27 cellular contexts compared by ENCODE assay signal in genomic region chr22:47162865-47163264, GRCh38.
DNase-seq lines count a peak whose midpoint lies in the region; ATAC-seq and TF ChIP-seq lines count a peak whose summit lies in the region.
"Had no signal": no experiment of that assay in that cellular context is flagged by ENCODE, and none has a peak within 500 bp of the region (broad histone marks: within the 10 kb centered on the region; RNA-seq: fewer than 3 reads in every experiment).

No MANE protein-coding gene starts in this region.

- H3K4me1 Mint-ChIP-seq in activated CD4-positive, alpha-beta T cell treated with anti-CD3 and anti-CD28 coated beads for 36 hours = no peaks in the 10 kb centered on the region
- peaks cover 10% of the 10 kb centered on the region for H3K4me1 Mint-ChIP-seq in T-helper 17 cell
- H3K4me1 Mint-ChIP-seq: activated CD8-positive, alpha-beta memory T cell treated with anti-CD3 and anti-CD28 coated beads, Interleukin-2, amount 10 ng/mL, durations not matched to agents 7 days and 5 days had no signal

- whole genome bisulfite sequencing in spleen, 5 donors = 71 to 93% (median 81%) methylated on average over 8 to 10 of the region's 10 CpGs

- no peaks in the 10 kb centered on the region for H3K27me3 Mint-ChIP-seq in activated CD4-positive, alpha-beta T cell treated with anti-CD3 and anti-CD28 coated beads for 36 hours
- H3K27me3 Mint-ChIP-seq in T-helper 17 cell = no peaks in the 10 kb centered on the region
- H3K27me3 Mint-ChIP-seq: activated CD8-positive, alpha-beta memory T cell treated with anti-CD3 and anti-CD28 coated beads, Interleukin-2, amount 10 ng/mL, durations not matched to agents 7 days and 5 days; type B pancreatic cell had no signal

- TF ChIP-seq CTCF in spleen (IDR thresholded peaks at IDR 0.05 in 8 of 11, conservative IDR thresholded peaks at IDR 0.05 in 3 of 11) = no peak

- no peaks in the 10 kb centered on the region for H3K9me3 ChIP-seq in T-helper 17 cell (ENCODE audit: control insufficient read depth, low read length, poor library complexity, severe bottlenecking)
- H3K9me3 ChIP-seq in spleen = no peaks in the 10 kb centered on the region
- H3K9me3 ChIP-seq: breast epithelium, neutrophil, Peyer's patch had no signal

- H3K27ac Mint-ChIP-seq in activated CD4-positive, alpha-beta T cell treated with anti-CD3 and anti-CD28 coated beads for 36 hours = no peak overlapping the region
- no peak overlapping the region for H3K27ac Mint-ChIP-seq in T-helper 17 cell
- H3K27ac Mint-ChIP-seq: stimulated activated effector memory CD8-positive, alpha-beta T cell treated with anti-CD3 and anti-CD28 coated beads, Interleukin-12 subunit alpha, Interleukin-12 subunit beta, amount 100 ng/mL, for 72 hours; type B pancreatic cell had no signal

- no peak overlapping the region for H3K4me3 ChIP-seq in spleen
- H3K4me3 ChIP-seq: breast epithelium, Peyer's patch had no signal

- peak; percentile 2 for DNase-seq in activated CD4-positive, alpha-beta T cell treated with anti-CD3 and anti-CD28 coated beads for 36 hours
- no peak for DNase-seq in activated CD4-positive, alpha-beta T cell treated with anti-CD3 and anti-CD28 coated beads, Interleukin-2, amount 50 U/mL, for 4 hours
- peak in 2 of 3 donors; percentile 0 to 2 for DNase-seq in T-helper 17 cell
- peak; percentile 1 to 13 for DNase-seq in left colon
- peak; percentile 43 for DNase-seq in spleen
- no peak for DNase-seq in COLO829 (ENCODE audit: low spot score)
- DNase-seq in activated CD4-positive, alpha-beta T cell treated with anti-CD3 and anti-CD28 coated beads for 1 hour = no peak
- DNase-seq in NOMO-1 (lab: John Stamatoyannopoulos, UW; ENCODE audit: unreplicated experiment in 2 of 2) = no peak
- DNase-seq: 8988T; activated CD4-positive, alpha-beta T cell treated with anti-CD3 and anti-CD28 coated beads, Interleukin-2, amount 50 U/mL, for 1 hour; activated CD8-positive, alpha-beta memory T cell treated with anti-CD3 and anti-CD28 coated beads, Interleukin-2, amount 10 ng/mL, durations not matched to agents 7 days and 5 days; activated naive CD4-positive, alpha-beta T cell; activated T-cell treated with anti-CD3 and anti-CD28 coated beads, Interleukin-2, amount 50 U/mL, for 4 hours; amygdala; DMS79 treated with DMSO at 0.1 percent for 48 hours; effector CD4-positive, alpha-beta T cell; GDM1; hippocampal formation; NCI-H1436; NCI-H2081; NCI-H526 had no signal

- CTCF ChIA-PET in activated CD4-positive, alpha-beta T cell treated with anti-CD3 and anti-CD28 coated beads for 36 hours (lab: Charles Lee) = no interaction called here

- no peak for ATAC-seq in activated CD4-positive, alpha-beta T cell treated with anti-CD3 and anti-CD28 coated beads for 36 hours
- no peak for ATAC-seq in T-helper 17 cell
- ATAC-seq in left colon = no peak
- ATAC-seq: activated CD8-positive, alpha-beta memory T cell treated with anti-CD3 and anti-CD28 coated beads, Interleukin-2, amount 10 ng/mL, durations not matched to agents 7 days and 5 days; activated T-cell treated with anti-CD3 and anti-CD28 coated beads, Interleukin-2, amount 50 U/mL, for 4 hours; stimulated activated effector memory CD8-positive, alpha-beta T cell treated with anti-CD3 and anti-CD28 coated beads, Interleukin-12 subunit alpha, Interleukin-12 subunit beta, amount 100 ng/mL, for 72 hours had no signal

- peaks cover 0 to 85% (median 14%) of the 10 kb centered on the region in 6 donors for H3K36me3 ChIP-seq in spleen
- H3K36me3 ChIP-seq: breast epithelium had no signal

- H3K9me3 Mint-ChIP-seq in activated CD4-positive, alpha-beta T cell treated with anti-CD3 and anti-CD28 coated beads for 36 hours (ENCODE audit: low read depth) = no peaks in the 10 kb centered on the region
- H3K9me3 Mint-ChIP-seq: activated T-cell treated with anti-CD3 and anti-CD28 coated beads, Interleukin-2, amount 50 U/mL, for 4 hours; stimulated activated effector memory CD8-positive, alpha-beta T cell treated with anti-CD3 and anti-CD28 coated beads, Interleukin-12 subunit alpha, Interleukin-12 subunit beta, amount 100 ng/mL, for 72 hours; type B pancreatic cell had no signal

- no peaks in the 10 kb centered on the region for H3K27me3 ChIP-seq in spleen (replicated peaks in 1 of 7)
- H3K27me3 ChIP-seq: breast epithelium, neutrophil, Peyer's patch had no signal

- peaks cover 1% of the 10 kb centered on the region for H3K36me3 Mint-ChIP-seq in activated CD4-positive, alpha-beta T cell treated with anti-CD3 and anti-CD28 coated beads for 36 hours (ENCODE audit: low read depth)
- peaks cover 2% of the 10 kb centered on the region for H3K36me3 Mint-ChIP-seq in T-helper 17 cell (ENCODE audit: low read depth)
- H3K36me3 Mint-ChIP-seq: activated CD8-positive, alpha-beta memory T cell treated with anti-CD3 and anti-CD28 coated beads, Interleukin-2, amount 10 ng/mL, durations not matched to agents 7 days and 5 days; type B pancreatic cell had no signal

- POLR2A ChIA-PET in activated CD4-positive, alpha-beta T cell treated with anti-CD3 and anti-CD28 coated beads for 36 hours (lab: Charles Lee) = no interaction called here

- H3K27ac ChIP-seq in spleen = no peak overlapping the region
- H3K27ac ChIP-seq: breast epithelium, C4-2B, neutrophil, Peyer's patch had no signal

- intact Hi-C loops in activated CD4-positive, alpha-beta T cell treated with anti-CD3 and anti-CD28 coated beads for 36 hours (cut with DNase I, micrococcal nuclease) = no loop called here
- intact Hi-C loops in left colon (cut with DNase I, micrococcal nuclease) = no loop called here
- intact Hi-C loops in spleen (cut with DNase I; ENCODE audit: low total_unique reads) = no loop called here

- no peak overlapping the region for H3K4me3 Mint-ChIP-seq in activated CD4-positive, alpha-beta T cell treated with anti-CD3 and anti-CD28 coated beads for 36 hours
- no peak overlapping the region for H3K4me3 Mint-ChIP-seq in T-helper 17 cell
- H3K4me3 Mint-ChIP-seq: activated CD8-positive, alpha-beta memory T cell treated with anti-CD3 and anti-CD28 coated beads, Interleukin-2, amount 10 ng/mL, durations not matched to agents 7 days and 5 days; activated T-cell treated with anti-CD3 and anti-CD28 coated beads, Interleukin-2, amount 50 U/mL, for 4 hours; stimulated activated effector memory CD8-positive, alpha-beta T cell treated with anti-CD3 and anti-CD28 coated beads, Interleukin-12 subunit alpha, Interleukin-12 subunit beta, amount 100 ng/mL, for 72 hours; type B pancreatic cell had no signal

- no peak for TF ChIP-seq POLR2A in spleen (IDR thresholded peaks at IDR 0.05)

- peaks cover 0 to 25% (median 10%) of the 10 kb centered on the region in 6 donors for H3K4me1 ChIP-seq in spleen
- H3K4me1 ChIP-seq: breast epithelium, Peyer's patch had no signal

Comparison
In these comparisons a context has a peak if more than half of its experiments do, and no peak if none do; other contexts are left out.
1. DNase-seq: peak in activated CD4-positive, alpha-beta T cell treated with anti-CD3 and anti-CD28 coated beads for 36 hours (single experiment), T-helper 17 cell (2 of 3), left colon (2 of 2) and spleen (single experiment); none in activated CD4-positive, alpha-beta T cell treated with anti-CD3 and anti-CD28 coated beads, Interleukin-2, amount 50 U/mL, for 4 hours (0 of 2), COLO829 (single experiment), activated CD4-positive, alpha-beta T cell treated with anti-CD3 and anti-CD28 coated beads for 1 hour (single experiment) and NOMO-1 (0 of 2).